2 cellular contexts compared by ENCODE assay signal in the genomic region with DNA sequence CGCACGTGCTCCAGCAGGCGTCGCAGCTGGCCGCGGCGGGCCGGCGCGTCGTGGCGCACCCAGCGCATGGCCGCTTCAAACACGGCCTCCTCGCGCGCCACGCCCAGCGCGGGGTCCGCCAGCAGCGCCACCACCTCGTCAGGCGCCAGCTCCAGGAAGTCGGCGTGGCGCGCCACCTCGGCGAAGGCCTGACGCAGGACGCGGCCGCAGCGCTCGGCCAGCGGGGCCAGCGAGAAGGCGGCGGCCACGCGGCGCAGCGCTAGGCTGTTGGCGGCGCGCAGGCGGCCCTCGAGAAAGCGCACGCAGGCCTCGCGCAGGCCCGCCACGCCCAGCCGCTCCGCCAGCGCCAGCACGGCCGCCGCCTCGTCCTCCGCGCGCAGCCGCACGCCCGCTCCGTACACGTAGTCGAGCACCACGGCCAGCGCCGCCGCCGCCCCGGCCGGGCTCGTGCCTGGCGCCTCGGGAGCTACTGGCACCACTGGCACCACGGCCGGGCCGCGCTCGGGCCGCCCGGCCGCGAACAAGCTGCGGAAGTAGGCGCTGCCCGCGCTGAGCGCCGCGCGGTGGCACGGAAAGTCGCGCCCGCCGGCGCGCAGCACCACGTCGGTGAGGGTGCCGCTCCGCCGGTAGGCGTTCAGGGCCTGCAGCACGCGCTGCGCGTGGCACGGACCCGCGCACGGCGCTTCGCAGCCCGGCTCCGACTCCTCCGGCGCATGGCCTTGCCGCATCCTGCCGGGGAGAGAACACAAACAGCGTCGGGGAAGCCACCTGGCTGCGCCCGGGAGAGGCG.
A peak's percentile ranks its signal among the peaks of the same experiment; 100 is the strongest.
TF ChIP-seq lines count a peak whose summit lies in the region.

No MANE protein-coding gene starts in this region.

TF ChIP-seq in Ishikawa, 13 proteins besides CTCF, POLR2A, EP300 and RAD21 (continued from another document):
- TF ChIP-seq, protein P1, sequence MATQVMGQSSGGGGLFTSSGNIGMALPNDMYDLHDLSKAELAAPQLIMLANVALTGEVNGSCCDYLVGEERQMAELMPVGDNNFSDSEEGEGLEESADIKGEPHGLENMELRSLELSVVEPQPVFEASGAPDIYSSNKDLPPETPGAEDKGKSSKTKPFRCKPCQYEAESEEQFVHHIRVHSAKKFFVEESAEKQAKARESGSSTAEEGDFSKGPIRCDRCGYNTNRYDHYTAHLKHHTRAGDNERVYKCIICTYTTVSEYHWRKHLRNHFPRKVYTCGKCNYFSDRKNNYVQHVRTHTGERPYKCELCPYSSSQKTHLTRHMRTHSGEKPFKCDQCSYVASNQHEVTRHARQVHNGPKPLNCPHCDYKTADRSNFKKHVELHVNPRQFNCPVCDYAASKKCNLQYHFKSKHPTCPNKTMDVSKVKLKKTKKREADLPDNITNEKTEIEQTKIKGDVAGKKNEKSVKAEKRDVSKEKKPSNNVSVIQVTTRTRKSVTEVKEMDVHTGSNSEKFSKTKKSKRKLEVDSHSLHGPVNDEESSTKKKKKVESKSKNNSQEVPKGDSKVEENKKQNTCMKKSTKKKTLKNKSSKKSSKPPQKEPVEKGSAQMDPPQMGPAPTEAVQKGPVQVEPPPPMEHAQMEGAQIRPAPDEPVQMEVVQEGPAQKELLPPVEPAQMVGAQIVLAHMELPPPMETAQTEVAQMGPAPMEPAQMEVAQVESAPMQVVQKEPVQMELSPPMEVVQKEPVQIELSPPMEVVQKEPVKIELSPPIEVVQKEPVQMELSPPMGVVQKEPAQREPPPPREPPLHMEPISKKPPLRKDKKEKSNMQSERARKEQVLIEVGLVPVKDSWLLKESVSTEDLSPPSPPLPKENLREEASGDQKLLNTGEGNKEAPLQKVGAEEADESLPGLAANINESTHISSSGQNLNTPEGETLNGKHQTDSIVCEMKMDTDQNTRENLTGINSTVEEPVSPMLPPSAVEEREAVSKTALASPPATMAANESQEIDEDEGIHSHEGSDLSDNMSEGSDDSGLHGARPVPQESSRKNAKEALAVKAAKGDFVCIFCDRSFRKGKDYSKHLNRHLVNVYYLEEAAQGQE (IDR thresholded peaks at IDR 0.05; ENCODE audit: low read depth), result peak; percentile 74
- TF ChIP-seq MAX (IDR thresholded peaks at IDR 0.05) (peak; percentile 86), TAF1 (IDR thresholded peaks at IDR 0.05; ENCODE audit: low read depth) (no peak), NFIC (IDR thresholded peaks at IDR 0.05) (no peak), TCF12 (IDR thresholded peaks at IDR 0.05; ENCODE audit: low read depth) (no peak), TEAD4 (IDR thresholded peaks at IDR 0.05) (peak; percentile 9; the same call in 1 of the 2 replicates)

TF ChIP-seq in K562, 482 proteins besides CTCF, POLR2A, EP300 and RAD21:
- TF ChIP-seq RERE (CRISPR knock-in tag; IDR thresholded peaks at IDR 0.05; ENCODE audit: borderline replicate concordance) (no peak), ZBTB33 (CRISPR knock-in tag; IDR thresholded peaks at IDR 0.05) (0 out of 2 replicates have a peak, but pooled peaks have one; percentile 5)
